1 cellular context compared by ENCODE assay signal in the genomic region with DNA sequence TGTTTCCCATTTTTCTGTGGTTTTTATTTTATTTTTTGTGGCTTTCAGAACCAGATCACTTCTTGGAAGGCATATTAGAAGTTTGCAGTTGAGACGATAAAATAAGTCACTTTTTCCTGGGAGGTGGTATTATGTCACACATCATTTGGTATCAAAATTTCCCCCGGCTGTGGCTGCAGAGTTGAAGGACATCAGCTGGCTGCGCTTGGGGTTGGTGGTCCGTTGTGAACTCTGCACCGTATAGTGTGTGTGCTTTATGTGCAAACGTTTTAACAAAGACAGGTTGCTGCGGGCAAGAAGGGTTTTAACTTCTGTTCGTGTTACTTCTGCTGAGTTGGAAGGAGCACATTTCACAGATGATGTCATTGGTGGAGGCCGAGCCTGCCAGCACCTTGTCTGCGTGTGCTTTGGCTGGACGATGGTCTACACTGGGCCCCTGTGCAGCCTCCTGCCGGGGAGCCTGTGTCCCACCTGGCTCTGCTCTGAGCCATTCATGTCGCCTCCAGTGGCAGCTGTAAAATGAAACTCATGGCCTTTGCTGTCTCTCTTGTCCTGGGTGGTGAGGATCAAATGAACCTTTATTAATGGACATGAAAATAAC.
TF ChIP-seq lines count a peak whose summit lies in the region.

No MANE protein-coding gene starts in this region.

TF ChIP-seq in K562, 482 proteins besides CTCF, POLR2A, EP300 and RAD21:
- TF ChIP-seq, protein P1, sequence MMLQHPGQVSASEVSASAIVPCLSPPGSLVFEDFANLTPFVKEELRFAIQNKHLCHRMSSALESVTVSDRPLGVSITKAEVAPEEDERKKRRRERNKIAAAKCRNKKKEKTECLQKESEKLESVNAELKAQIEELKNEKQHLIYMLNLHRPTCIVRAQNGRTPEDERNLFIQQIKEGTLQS (IDR thresholded peaks at IDR 0.05) = peak; percentile 38
- TF ChIP-seq, protein P1 (CRISPR knock-in tag; conservative IDR thresholded peaks at IDR 0.05) = no peak
- TF ChIP-seq L3MBTL2 (IDR thresholded peaks at IDR 0.05) (0 out of 2 replicates have a peak, but pooled peaks have one; percentile 22), FOXA3 (CRISPR knock-in tag; conservative IDR thresholded peaks at IDR 0.05 in 1 of 2, IDR thresholded peaks at IDR 0.05 in 1 of 2) (no peak)
